17 cellular contexts compared by ENCODE assay signal in the genomic region with DNA sequence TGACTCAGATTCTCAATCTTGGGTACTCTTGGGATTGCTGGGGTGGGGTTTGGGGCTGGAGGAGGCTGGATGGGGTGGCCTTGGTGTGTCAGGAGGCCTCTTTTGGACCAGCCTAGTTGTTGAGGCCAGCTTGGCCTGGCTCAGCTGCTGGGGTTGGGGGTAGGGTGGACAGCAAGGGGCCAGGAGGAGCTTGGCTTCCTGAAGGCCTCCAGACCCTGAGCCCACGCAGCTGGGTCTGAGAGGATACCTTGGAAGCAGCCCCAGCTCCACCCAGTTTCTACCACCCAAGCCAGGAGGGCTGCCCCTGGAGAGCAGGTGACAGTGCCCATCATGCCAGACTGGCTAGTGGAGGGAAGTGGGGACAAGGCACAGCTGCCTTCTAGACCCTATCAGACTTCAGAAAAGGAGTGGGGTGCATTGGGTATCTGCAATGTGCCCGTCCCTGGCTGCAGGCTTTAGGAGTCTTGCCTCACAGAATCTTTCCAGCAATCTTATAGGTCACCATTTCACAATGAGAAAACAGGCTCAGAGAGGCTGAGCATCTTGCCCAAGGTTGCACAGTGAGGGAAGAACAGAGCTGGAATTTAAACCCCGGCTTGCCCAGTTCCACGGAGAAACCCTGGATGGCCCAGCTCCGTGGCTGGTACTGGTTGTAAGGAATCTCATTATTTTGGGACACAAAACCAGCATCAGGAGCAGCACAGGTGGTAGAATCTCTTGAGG.
"Had no signal": no experiment of that assay in that cellular context is flagged by ENCODE, and none has a peak within 500 bp of the region (broad histone marks: within the 10 kb centered on the region; RNA-seq: fewer than 3 reads in every experiment).

No MANE protein-coding gene starts in this region.

- ATAC-seq: left lobe of liver; stimulated activated naive B cell treated with anti-CD40 and anti-IgM and Interleukin-4, amounts not matched to agents 10 μg/mL and 1 μg/mL and 100 μg/mL, for 72 hours had no signal

- H3K4me2 ChIP-seq: neural progenitor cell had no signal

- H3K4me1 ChIP-seq: psoas muscle, tibial nerve, upper lobe of left lung had no signal

- H3K9me3 ChIP-seq: mucosa of descending colon, ovary, psoas muscle, thoracic aorta, tibial nerve, upper lobe of left lung had no signal

- H3K9ac ChIP-seq: neural progenitor cell had no signal

- H3K27me3 ChIP-seq: dorsolateral prefrontal cortex, neural progenitor cell, ovary, tibial nerve, upper lobe of left lung had no signal

- DNase-seq: dorsolateral prefrontal cortex; effector CD4-positive, alpha-beta T cell; mucosa of descending colon; naive B cell; nucleus accumbens; ovary; small intestine; stimulated activated CD4-positive, alpha-beta T cell treated with anti-CD3 and anti-CD28 coated beads, Interleukin-15, amount 100 ng/mL, for 24 hours; stimulated activated CD4-positive, alpha-beta T cell treated with anti-CD3 and anti-CD28 coated beads, Interleukin-2, amount 100 ng/mL, for 48 hours; stimulated activated naive B cell treated with anti-CD40 and anti-IgM and Interleukin-4, amounts not matched to agents 10 μg/mL and 1 μg/mL and 100 μg/mL, for 72 hours had no signal

- H3K36me3 ChIP-seq: neural progenitor cell, ovary, thoracic aorta, tibial nerve, upper lobe of left lung had no signal

- H2AFZ ChIP-seq: neural progenitor cell had no signal

- H3K27ac ChIP-seq: neural progenitor cell, ovary, psoas muscle, thoracic aorta, tibial nerve, upper lobe of left lung had no signal

- H3K4me3 ChIP-seq: dorsolateral prefrontal cortex, lung, mucosa of descending colon, neural progenitor cell, ovary, psoas muscle, thoracic aorta, tibial nerve, upper lobe of left lung had no signal
